In the genomic region with DNA sequence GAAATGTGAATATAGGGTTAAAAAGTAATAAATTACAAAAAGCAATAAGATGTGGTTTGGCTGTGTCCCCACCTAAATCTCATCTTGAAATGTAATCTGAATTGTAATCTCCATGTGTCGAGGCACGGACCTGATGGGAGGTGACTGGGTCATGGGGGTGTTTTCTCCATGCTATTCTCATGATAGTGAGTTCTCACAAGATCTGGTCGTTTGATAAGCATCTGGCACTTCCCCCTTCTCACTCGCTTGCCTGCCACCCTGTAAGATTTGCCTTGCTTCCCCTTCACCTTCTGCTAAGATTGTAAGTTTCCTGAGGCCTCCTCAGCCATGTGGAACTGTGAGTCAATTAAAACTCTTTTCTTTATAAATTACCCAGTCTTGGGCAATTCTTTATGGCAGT, we compare ENCODE assay signal across 30 cellular contexts.
"Had no signal": no experiment of that assay in that cellular context is flagged by ENCODE, and none has a peak within 500 bp of the region (broad histone marks: within the 10 kb centered on the region; RNA-seq: fewer than 3 reads in every experiment).

No MANE protein-coding gene starts in this region.

- H3K9me3 ChIP-seq: ascending aorta, gastroesophageal sphincter, pancreas, prostate gland, right atrium auricular region, suprapubic skin, tibial nerve had no signal

- H3K4me3 ChIP-seq: ascending aorta, cardiac muscle cell, gastroesophageal sphincter, hepatocyte, pancreas, prostate gland, right atrium auricular region, smooth muscle cell, suprapubic skin, tibial nerve had no signal

- H3K27me3 ChIP-seq: ascending aorta, cardiac muscle cell, gastroesophageal sphincter, hepatocyte, pancreas, right atrium auricular region, suprapubic skin, tibial nerve had no signal

- H3K9me3 Mint-ChIP-seq: activated CD4-positive, alpha-beta memory T cell treated with anti-CD3 and anti-CD28 coated beads, Interleukin-2, amount 10 ng/mL, durations not matched to agents 7 days and 5 days; activated CD4-positive, alpha-beta T cell treated with anti-CD3 and anti-CD28 coated beads, Interleukin-2, amount 10 ng/mL, durations not matched to agents 7 days and 5 days; activated naive CD4-positive, alpha-beta T cell treated with anti-CD3 and anti-CD28 coated beads, Interleukin-2, amount 10 ng/mL, durations not matched to agents 7 days and 5 days; activated naive CD8-positive, alpha-beta T cell treated with anti-CD3 and anti-CD28 coated beads, Interleukin-2, amount 10 ng/mL, durations not matched to agents 7 days and 5 days; activated T-cell treated with anti-CD3 and anti-CD28 coated beads, Interleukin-2, amount 50 U/mL, for 24 hours; brain; effector memory CD8-positive, alpha-beta T cell; mesothelial cell of epicardium; stimulated activated naive B cell treated with anti-CD40 and anti-IgM and Interleukin-4, amounts not matched to agents 10 μg/mL and 1 μg/mL and 100 μg/mL, for 72 hours; WTC11 had no signal

- H3K4me3 Mint-ChIP-seq: activated CD4-positive, alpha-beta memory T cell treated with anti-CD3 and anti-CD28 coated beads, Interleukin-2, amount 10 ng/mL, durations not matched to agents 7 days and 5 days; activated CD4-positive, alpha-beta T cell treated with anti-CD3 and anti-CD28 coated beads, Interleukin-2, amount 10 ng/mL, durations not matched to agents 7 days and 5 days; activated naive CD4-positive, alpha-beta T cell treated with anti-CD3 and anti-CD28 coated beads, Interleukin-2, amount 10 ng/mL, durations not matched to agents 7 days and 5 days; activated naive CD8-positive, alpha-beta T cell treated with anti-CD3 and anti-CD28 coated beads, Interleukin-2, amount 10 ng/mL, durations not matched to agents 7 days and 5 days; activated T-cell treated with anti-CD3 and anti-CD28 coated beads, Interleukin-2, amount 50 U/mL, for 24 hours; brain; effector memory CD8-positive, alpha-beta T cell; mesothelial cell of epicardium; naive B cell; stimulated activated naive B cell treated with anti-CD40 and anti-IgM and Interleukin-4, amounts not matched to agents 10 μg/mL and 1 μg/mL and 100 μg/mL, for 72 hours; WTC11 had no signal

- H3K27ac Mint-ChIP-seq: activated CD4-positive, alpha-beta memory T cell treated with anti-CD3 and anti-CD28 coated beads, Interleukin-2, amount 10 ng/mL, durations not matched to agents 7 days and 5 days; activated CD4-positive, alpha-beta T cell treated with anti-CD3 and anti-CD28 coated beads, Interleukin-2, amount 10 ng/mL, durations not matched to agents 7 days and 5 days; activated naive CD4-positive, alpha-beta T cell treated with anti-CD3 and anti-CD28 coated beads, Interleukin-2, amount 10 ng/mL, durations not matched to agents 7 days and 5 days; activated naive CD8-positive, alpha-beta T cell treated with anti-CD3 and anti-CD28 coated beads, Interleukin-2, amount 10 ng/mL, durations not matched to agents 7 days and 5 days; activated T-cell treated with anti-CD3 and anti-CD28 coated beads, Interleukin-2, amount 50 U/mL, for 24 hours; brain; effector memory CD8-positive, alpha-beta T cell; mesothelial cell of epicardium; naive B cell; stimulated activated naive B cell treated with anti-CD40 and anti-IgM and Interleukin-4, amounts not matched to agents 10 μg/mL and 1 μg/mL and 100 μg/mL, for 72 hours; WTC11 had no signal

- H3K27ac ChIP-seq: ascending aorta, cardiac muscle cell, gastroesophageal sphincter, hepatocyte, pancreas, prostate gland, right atrium auricular region, suprapubic skin, tibial nerve had no signal

- H3K27me3 Mint-ChIP-seq: activated CD4-positive, alpha-beta memory T cell treated with anti-CD3 and anti-CD28 coated beads, Interleukin-2, amount 10 ng/mL, durations not matched to agents 7 days and 5 days; activated CD4-positive, alpha-beta T cell treated with anti-CD3 and anti-CD28 coated beads, Interleukin-2, amount 10 ng/mL, durations not matched to agents 7 days and 5 days; activated naive CD4-positive, alpha-beta T cell treated with anti-CD3 and anti-CD28 coated beads, Interleukin-2, amount 10 ng/mL, durations not matched to agents 7 days and 5 days; activated naive CD8-positive, alpha-beta T cell treated with anti-CD3 and anti-CD28 coated beads, Interleukin-2, amount 10 ng/mL, durations not matched to agents 7 days and 5 days; brain; naive B cell; stimulated activated naive B cell treated with anti-CD40 and anti-IgM and Interleukin-4, amounts not matched to agents 10 μg/mL and 1 μg/mL and 100 μg/mL, for 72 hours had no signal

- H3K36me3 ChIP-seq: ascending aorta, cardiac muscle cell, gastroesophageal sphincter, pancreas, prostate gland, right atrium auricular region, suprapubic skin, tibial nerve had no signal

- ATAC-seq: effector memory CD8-positive, alpha-beta T cell; gastroesophageal sphincter; left ventricle myocardium superior; pancreas; stimulated activated naive B cell treated with anti-CD40 and anti-IgM and Interleukin-4, amounts not matched to agents 10 μg/mL and 1 μg/mL and 100 μg/mL, for 72 hours; WTC11 had no signal

- H3K4me1 ChIP-seq: ascending aorta, gastroesophageal sphincter, pancreas, prostate gland, right atrium auricular region, suprapubic skin, tibial nerve had no signal

- DNase-seq: activated CD4-positive, alpha-beta memory T cell treated with anti-CD3 and anti-CD28 coated beads, Interleukin-2, amount 10 ng/mL, durations not matched to agents 7 days and 5 days; activated CD4-positive, alpha-beta T cell treated with anti-CD3 and anti-CD28 coated beads for 1 hour; activated CD4-positive, alpha-beta T cell treated with anti-CD3 and anti-CD28 coated beads, Interleukin-2, amount 10 ng/mL, durations not matched to agents 7 days and 5 days; activated CD8-positive, alpha-beta memory T cell treated with anti-CD3 and anti-CD28 coated beads, Interleukin-2, amount 50 U/mL, for 48 hours; activated gamma-delta T cell; activated naive CD4-positive, alpha-beta T cell treated with anti-CD3 and anti-CD28 coated beads, Interleukin-2, amount 10 ng/mL, durations not matched to agents 7 days and 5 days; activated naive CD8-positive, alpha-beta T cell treated with anti-CD3 and anti-CD28 coated beads, Interleukin-2, amount 10 ng/mL, durations not matched to agents 7 days and 5 days; activated T-cell treated with anti-CD3 and anti-CD28 coated beads, Interleukin-2, amount 50 U/mL, for 24 hours; cortex of kidney; effector memory CD8-positive, alpha-beta T cell; islet precursor cell; left ventricle myocardium superior; naive B cell; nucleus accumbens; pancreas; stimulated activated CD4-positive, alpha-beta T cell treated with anti-CD3 and anti-CD28 coated beads, Interleukin-1b, Interleukin-23, amount 100 ng/mL, for 48 hours; stimulated activated naive B cell treated with anti-CD40 and anti-IgM and Interleukin-4, amounts not matched to agents 10 μg/mL and 1 μg/mL and 100 μg/mL, for 72 hours; T-helper 9 cell had no signal

- H3K4me1 Mint-ChIP-seq: activated CD4-positive, alpha-beta memory T cell treated with anti-CD3 and anti-CD28 coated beads, Interleukin-2, amount 10 ng/mL, durations not matched to agents 7 days and 5 days; activated CD4-positive, alpha-beta T cell treated with anti-CD3 and anti-CD28 coated beads, Interleukin-2, amount 10 ng/mL, durations not matched to agents 7 days and 5 days; activated naive CD4-positive, alpha-beta T cell treated with anti-CD3 and anti-CD28 coated beads, Interleukin-2, amount 10 ng/mL, durations not matched to agents 7 days and 5 days; activated naive CD8-positive, alpha-beta T cell treated with anti-CD3 and anti-CD28 coated beads, Interleukin-2, amount 10 ng/mL, durations not matched to agents 7 days and 5 days; naive B cell; stimulated activated naive B cell treated with anti-CD40 and anti-IgM and Interleukin-4, amounts not matched to agents 10 μg/mL and 1 μg/mL and 100 μg/mL, for 72 hours; WTC11 had no signal

- H3K36me3 Mint-ChIP-seq: activated naive CD4-positive, alpha-beta T cell treated with anti-CD3 and anti-CD28 coated beads, Interleukin-2, amount 10 ng/mL, durations not matched to agents 7 days and 5 days; activated naive CD8-positive, alpha-beta T cell treated with anti-CD3 and anti-CD28 coated beads, Interleukin-2, amount 10 ng/mL, durations not matched to agents 7 days and 5 days; brain; mesothelial cell of epicardium; naive B cell; stimulated activated naive B cell treated with anti-CD40 and anti-IgM and Interleukin-4, amounts not matched to agents 10 μg/mL and 1 μg/mL and 100 μg/mL, for 72 hours; WTC11 had no signal
